Comparison of ENCODE assay signal across 8 cellular contexts in genomic region chr3:160399347-160400047, GRCh38. TPM values are rescaled to one million over a fixed set of nuclear protein-coding genes. Genes with fewer than 3 reads are reported as not detected.
DNase-seq lines count a peak whose midpoint lies in the region; ATAC-seq and TF ChIP-seq lines count a peak whose summit lies in the region.

Gene SMC4, plus strand, starts transcription at chr3:160399650. Its CDS starts 1,177 bp downstream, at chr3:160400827.

- peak within 1 kb of the TSS; percentile 74 for H3K27ac ChIP-seq in epithelial cell of prostate

- no peaks in the 10 kb centered on the region for H3K27me3 ChIP-seq in mononuclear cell (ENCODE audit: insufficient read depth, low read length)

- TF ChIP-seq RAD21 in Ishikawa (IDR thresholded peaks at IDR 0.05; ENCODE audit: low read depth), result no peak

- TF ChIP-seq EP300 in Ishikawa (IDR thresholded peaks at IDR 0.05; ENCODE audit: borderline replicate concordance), result no peak

- peak; percentile 44 for ATAC-seq in GM21619 (IDR thresholded peaks at IDR 0.05; ENCODE audit: unreplicated experiment)

- H3K4me3 ChIP-seq in mononuclear cell (ENCODE audit: low read length), result peak within 1 kb of the TSS; percentile 86

- H3K9me3 ChIP-seq in mononuclear cell (ENCODE audit: low read depth, low read length), result no peaks in the 10 kb centered on the region

- peaks cover 28% of the 10 kb centered on the region for H3K4me1 ChIP-seq in mononuclear cell (ENCODE audit: insufficient read depth, low read length)

- DNase-seq in DMS114 treated with DMSO at 0.1 percent for 48 hours (lab: John Stamatoyannopoulos, UW; ENCODE audit: unreplicated experiment), result peak; percentile 92
- peak; percentile 62 for DNase-seq in OCI-M2 (lab: John Stamatoyannopoulos, UW; ENCODE audit: unreplicated experiment)
- DNase-seq in activated T-cell treated with anti-CD3 and anti-CD28 coated beads for 24 hours (ENCODE audit: low read depth), result peak; percentile 79
- peak; percentile 60 for DNase-seq in epithelial cell of prostate (ENCODE audit: low read depth, low spot score)
- DNase-seq in stimulated activated CD8-positive, alpha-beta memory T cell treated with anti-CD3 and anti-CD28 coated beads, Interleukin-4, amount 100 ng/mL, for 4 hours (ENCODE audit: low read depth in 2 of 2, low spot score in 1 of 2), result peak; percentile 64 to 72

TF ChIP-seq in Ishikawa, 13 proteins besides CTCF, POLR2A, EP300 and RAD21:
- TF ChIP-seq TCF12 (IDR thresholded peaks at IDR 0.05; ENCODE audit: low read depth) (0 out of 2 replicates have a peak, but pooled peaks have one; percentile 39), MAX (IDR thresholded peaks at IDR 0.05) (peak; percentile 63), ZBTB7A (IDR thresholded peaks at IDR 0.05; ENCODE audit: low read depth) (no peak), NFIC (IDR thresholded peaks at IDR 0.05) (no peak; the same call in 1 of the 2 replicates), TEAD4 (IDR thresholded peaks at IDR 0.05) (no peak), EGR1 (IDR thresholded peaks at IDR 0.05) (no peak), TAF1 (IDR thresholded peaks at IDR 0.05; ENCODE audit: low read depth) (peak; percentile 67), FOXM1 (IDR thresholded peaks at IDR 0.05; ENCODE audit: borderline replicate concordance, low read depth) (peak; percentile 95), YY1 (IDR thresholded peaks at IDR 0.05; ENCODE audit: low read depth) (peak; percentile 88), CEBPB (IDR thresholded peaks at IDR 0.05) (no peak), CREB1 (IDR thresholded peaks at IDR 0.05; ENCODE audit: low read depth) (no peak)
- TF ChIP-seq, protein P1, sequence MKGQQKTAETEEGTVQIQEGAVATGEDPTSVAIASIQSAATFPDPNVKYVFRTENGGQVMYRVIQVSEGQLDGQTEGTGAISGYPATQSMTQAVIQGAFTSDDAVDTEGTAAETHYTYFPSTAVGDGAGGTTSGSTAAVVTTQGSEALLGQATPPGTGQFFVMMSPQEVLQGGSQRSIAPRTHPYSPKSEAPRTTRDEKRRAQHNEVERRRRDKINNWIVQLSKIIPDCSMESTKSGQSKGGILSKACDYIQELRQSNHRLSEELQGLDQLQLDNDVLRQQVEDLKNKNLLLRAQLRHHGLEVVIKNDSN (IDR thresholded peaks at IDR 0.05), result no peak
- TF ChIP-seq, protein P2, sequence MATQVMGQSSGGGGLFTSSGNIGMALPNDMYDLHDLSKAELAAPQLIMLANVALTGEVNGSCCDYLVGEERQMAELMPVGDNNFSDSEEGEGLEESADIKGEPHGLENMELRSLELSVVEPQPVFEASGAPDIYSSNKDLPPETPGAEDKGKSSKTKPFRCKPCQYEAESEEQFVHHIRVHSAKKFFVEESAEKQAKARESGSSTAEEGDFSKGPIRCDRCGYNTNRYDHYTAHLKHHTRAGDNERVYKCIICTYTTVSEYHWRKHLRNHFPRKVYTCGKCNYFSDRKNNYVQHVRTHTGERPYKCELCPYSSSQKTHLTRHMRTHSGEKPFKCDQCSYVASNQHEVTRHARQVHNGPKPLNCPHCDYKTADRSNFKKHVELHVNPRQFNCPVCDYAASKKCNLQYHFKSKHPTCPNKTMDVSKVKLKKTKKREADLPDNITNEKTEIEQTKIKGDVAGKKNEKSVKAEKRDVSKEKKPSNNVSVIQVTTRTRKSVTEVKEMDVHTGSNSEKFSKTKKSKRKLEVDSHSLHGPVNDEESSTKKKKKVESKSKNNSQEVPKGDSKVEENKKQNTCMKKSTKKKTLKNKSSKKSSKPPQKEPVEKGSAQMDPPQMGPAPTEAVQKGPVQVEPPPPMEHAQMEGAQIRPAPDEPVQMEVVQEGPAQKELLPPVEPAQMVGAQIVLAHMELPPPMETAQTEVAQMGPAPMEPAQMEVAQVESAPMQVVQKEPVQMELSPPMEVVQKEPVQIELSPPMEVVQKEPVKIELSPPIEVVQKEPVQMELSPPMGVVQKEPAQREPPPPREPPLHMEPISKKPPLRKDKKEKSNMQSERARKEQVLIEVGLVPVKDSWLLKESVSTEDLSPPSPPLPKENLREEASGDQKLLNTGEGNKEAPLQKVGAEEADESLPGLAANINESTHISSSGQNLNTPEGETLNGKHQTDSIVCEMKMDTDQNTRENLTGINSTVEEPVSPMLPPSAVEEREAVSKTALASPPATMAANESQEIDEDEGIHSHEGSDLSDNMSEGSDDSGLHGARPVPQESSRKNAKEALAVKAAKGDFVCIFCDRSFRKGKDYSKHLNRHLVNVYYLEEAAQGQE (IDR thresholded peaks at IDR 0.05; ENCODE audit: low read depth), result no peak

RNA-seq across cellular contexts. Expression of gene SMC4, which starts in this region (rescaled TPM):
- 61.2 TPM for total RNA-seq in mononuclear cell

Comparison
In these comparisons a context has a peak if more than half of its experiments do, and no peak if none do; other contexts are left out.
1. Peak in every context shown above with its lines: DNase-seq, ATAC-seq, H3K4me3 ChIP-seq and H3K27ac ChIP-seq.